Comparison of ENCODE assay signal across 8 cellular contexts in genomic region chr10:128268015-128268722, GRCh38.
A peak's percentile ranks its signal among the peaks of the same experiment; 100 is the strongest.
DNase-seq lines count a peak whose midpoint lies in the region; ATAC-seq, FAIRE-seq and TF ChIP-seq lines count a peak whose summit lies in the region.

No MANE protein-coding gene starts in this region.

- POLR2A ChIA-PET in A549 (lab: Yijun Ruan, JAX) = no interaction called here
- POLR2A ChIA-PET in activated CD4-positive, alpha-beta T cell treated with anti-CD3 and anti-CD28 coated beads, Interleukin-2, amount 10 ng/mL, durations not matched to agents 7 days and 5 days (lab: Charles Lee) = no interaction called here

- H3K9me3 Mint-ChIP-seq in activated CD4-positive, alpha-beta T cell treated with anti-CD3 and anti-CD28 coated beads, Interleukin-2, amount 10 ng/mL, durations not matched to agents 7 days and 5 days = no peaks in the 10 kb centered on the region

- no peak overlapping the region for H3K27ac ChIP-seq in A549
- no peak overlapping the region for H3K27ac ChIP-seq in fibroblast of lung (ENCODE audit: insufficient read depth, low read length)
- no peak overlapping the region for H3K27ac ChIP-seq in ascending aorta

- peak; percentile 52; the same call in 2 of the 3 replicates for TF ChIP-seq CTCF in A549 (IDR thresholded peaks at IDR 0.05)
- TF ChIP-seq CTCF in GM12873 (IDR thresholded peaks at IDR 0.05; ENCODE audit: insufficient read depth, low read depth, low read length, missing control alignments) = peak; percentile 66
- peak in 1 of 2 donors; percentile 35 for TF ChIP-seq CTCF in fibroblast of lung (conservative IDR thresholded peaks at IDR 0.05 in 1 of 2, IDR thresholded peaks at IDR 0.05 in 1 of 2; ENCODE audit: low read depth in 1 of 2, low read length in 2 of 2)
- TF ChIP-seq CTCF in ascending aorta (IDR thresholded peaks at IDR 0.05) = no peak

- FAIRE-seq in A549 (lab: Jason Lieb, UNC) = no peak

- no peaks in the 10 kb centered on the region for H3K9me3 ChIP-seq in A549
- no peaks in the 10 kb centered on the region for H3K9me3 ChIP-seq in fibroblast of lung (ENCODE audit: control insufficient read depth, insufficient read depth, low read depth, low read length)
- H3K9me3 ChIP-seq in ascending aorta = no peaks in the 10 kb centered on the region

- peaks cover 38% of the 10 kb centered on the region for H3K27me3 Mint-ChIP-seq in activated CD4-positive, alpha-beta T cell treated with anti-CD3 and anti-CD28 coated beads, Interleukin-2, amount 10 ng/mL, durations not matched to agents 7 days and 5 days

- 25% methylated on average over 21 of the region's 25 CpGs for WGBS in A549 (ENCODE audit: missing lambda C conversion rate)

- TF ChIP-seq EP300 in A549 (IDR thresholded peaks at IDR 0.05) = no peak

- intact Hi-C loops in ascending aorta (cut with DNase I) = no loop called here

- H3K4me1 ChIP-seq in A549 (no peaks in the 10 kb centered on the region), fibroblast of lung (ENCODE audit: control insufficient read depth, extremely low read depth, insufficient read depth, low read length) (no peaks in the 10 kb centered on the region), ascending aorta (no peaks in the 10 kb centered on the region)

- no peak overlapping the region for H3K9ac ChIP-seq in fibroblast of lung (ENCODE audit: insufficient read depth, low read length)

- H3K4me3 ChIP-seq in A549 = no peak overlapping the region
- H3K4me3 ChIP-seq in fibroblast of lung (replicated peaks in 1 of 4; ENCODE audit: control extremely low read depth in 1 of 4, insufficient read depth in 1 of 4, low read depth in 3 of 4, low read length in 4 of 4) = no peak overlapping the region
- no peak overlapping the region for H3K4me3 ChIP-seq in ascending aorta

- no peaks in the 10 kb centered on the region for H3K36me3 Mint-ChIP-seq in activated CD4-positive, alpha-beta T cell treated with anti-CD3 and anti-CD28 coated beads, Interleukin-2, amount 10 ng/mL, durations not matched to agents 7 days and 5 days (ENCODE audit: low read depth)

- H3K4me1 Mint-ChIP-seq in activated CD4-positive, alpha-beta T cell treated with anti-CD3 and anti-CD28 coated beads, Interleukin-2, amount 10 ng/mL, durations not matched to agents 7 days and 5 days = no peaks in the 10 kb centered on the region

- H2AFZ ChIP-seq in fibroblast of lung (ENCODE audit: low read length) = no peak overlapping the region

- H4K20me1 ChIP-seq in fibroblast of lung (ENCODE audit: control insufficient read depth, extremely low read depth, insufficient read depth, low read length) = no peaks in the 10 kb centered on the region

- H3K4me2 ChIP-seq in A549 (0 out of 3 replicates have a peak overlapping the region, but pooled peaks have one; percentile 2), fibroblast of lung (ENCODE audit: extremely low read depth, insufficient read depth, low read length) (no peak overlapping the region)

- H3K27me3 ChIP-seq in fibroblast of lung (ENCODE audit: control insufficient read depth, insufficient read depth, low read length) = no peaks in the 10 kb centered on the region
- H3K27me3 ChIP-seq in ascending aorta = no peaks in the 10 kb centered on the region

- no peak overlapping the region for H3K4me3 Mint-ChIP-seq in activated CD4-positive, alpha-beta T cell treated with anti-CD3 and anti-CD28 coated beads, Interleukin-2, amount 10 ng/mL, durations not matched to agents 7 days and 5 days

- ATAC-seq in A549 (peak; percentile 69 to 87), GM19397 (IDR thresholded peaks at IDR 0.05; ENCODE audit: unreplicated experiment) (no peak)

- peak; percentile 28 to 50 for DNase-seq in A549 (ENCODE audit: low read depth in 1 of 2, low spot score in 1 of 2)
- peak; percentile 41 for DNase-seq in NCI-H748 treated with DMSO at 0.1 percent for 48 hours (lab: John Stamatoyannopoulos, UW)
- peak; percentile 1 to 8 for DNase-seq in fibroblast of lung (ENCODE audit: low read depth in 2 of 2)
- peak; percentile 90 for DNase-seq in retina
- DNase-seq in ascending aorta (ENCODE audit: low spot score in 2 of 2) = no peak
- no peak for DNase-seq in activated CD4-positive, alpha-beta T cell treated with anti-CD3 and anti-CD28 coated beads, Interleukin-2, amount 10 ng/mL, durations not matched to agents 7 days and 5 days

- H3K79me2 ChIP-seq in fibroblast of lung (ENCODE audit: control insufficient read depth, insufficient read depth, low read length) = no peaks in the 10 kb centered on the region

- CTCF ChIA-PET in A549 (lab: Yijun Ruan, JAX) = interaction anchor here (0.6 to 3.0 kb wide), 17 partner anchors 9 to 1703 kb away, joined by 3 to 12 read pairs (median 4); no protein-coding TSS in a partner anchor
- CTCF ChIA-PET in activated CD4-positive, alpha-beta T cell treated with anti-CD3 and anti-CD28 coated beads, Interleukin-2, amount 10 ng/mL, durations not matched to agents 7 days and 5 days (lab: Charles Lee) = interaction anchor here (1.4 kb wide), 1 partner anchor 19 kb away, joined by 3 read pairs; no protein-coding TSS in a partner anchor

- TF ChIP-seq RAD21 in A549 (conservative IDR thresholded peaks at IDR 0.05 in 1 of 2, IDR thresholded peaks at IDR 0.05 in 1 of 2) = peak; percentile 68 to 77

- no peak overlapping the region for H3K27ac Mint-ChIP-seq in activated CD4-positive, alpha-beta T cell treated with anti-CD3 and anti-CD28 coated beads, Interleukin-2, amount 10 ng/mL, durations not matched to agents 7 days and 5 days

- no peak for TF ChIP-seq POLR2A in A549 (IDR thresholded peaks at IDR 0.05; ENCODE audit: low read length)

- H3K36me3 ChIP-seq in fibroblast of lung (ENCODE audit: control insufficient read depth, insufficient read depth, low read length) (no peaks in the 10 kb centered on the region), ascending aorta (no peaks in the 10 kb centered on the region)

TF ChIP-seq in A549, 52 proteins besides CTCF, POLR2A, EP300 and RAD21:
- TF ChIP-seq ESRRA (IDR thresholded peaks at IDR 0.05; ENCODE audit: borderline replicate concordance, low read length) = no peak
- peak; percentile 46 for TF ChIP-seq SMC3 (IDR thresholded peaks at IDR 0.05)
- TF ChIP-seq PBX3 (IDR thresholded peaks at IDR 0.05) = no peak
- no peak for TF ChIP-seq TP53 (CRISPR knock-in tag; IDR thresholded peaks at IDR 0.05)
- TF ChIP-seq JUN (IDR thresholded peaks at IDR 0.05) = no peak

Comparison
In these comparisons a context has a peak if more than half of its experiments do, and no peak if none do; other contexts are left out.
1. DNase-seq: peak in A549 (2 of 2), NCI-H748 treated with DMSO at 0.1 percent for 48 hours (single experiment), fibroblast of lung (2 of 2) and retina (single experiment); none in ascending aorta (0 of 2) and activated CD4-positive, alpha-beta T cell treated with anti-CD3 and anti-CD28 coated beads, Interleukin-2, amount 10 ng/mL, durations not matched to agents 7 days and 5 days (single experiment).
2. CTCF ChIP-seq: peak in A549 (single experiment) and GM12873 (single experiment); none in ascending aorta (0 of 3).